Comparison of ENCODE assay signal across 26 cellular contexts in the genomic region with DNA sequence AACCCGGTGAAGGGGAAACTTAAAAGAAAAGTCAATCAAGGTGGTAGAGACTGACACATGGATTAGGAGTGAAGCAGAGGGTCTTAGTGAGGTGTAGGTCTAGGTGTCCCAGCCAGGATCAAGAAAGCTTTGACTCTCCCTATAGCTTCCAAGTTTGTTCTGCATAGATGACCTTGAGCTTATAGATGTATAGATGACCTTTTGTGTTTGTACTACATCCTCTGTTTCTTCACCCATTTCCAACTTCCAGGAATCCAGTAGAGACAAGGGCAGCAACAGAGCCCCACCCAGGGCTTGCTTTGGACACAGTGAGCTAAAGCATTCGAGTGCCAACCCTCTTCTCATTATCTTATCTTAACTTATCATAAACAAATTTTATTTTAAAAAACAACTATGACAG. TPM values are rescaled to one million over a fixed set of nuclear protein-coding genes. Genes with fewer than 3 reads are reported as not detected.
"Had no signal": no experiment of that assay in that cellular context is flagged by ENCODE, and none has a peak within 500 bp of the region (broad histone marks: within the 10 kb centered on the region; RNA-seq: fewer than 3 reads in every experiment).

No MANE protein-coding gene starts in this region.

- H3K4me3 Mint-ChIP-seq: stimulated activated effector memory CD8-positive, alpha-beta T cell treated with anti-CD3 and anti-CD28 coated beads, Interleukin-12 subunit alpha, Interleukin-12 subunit beta, amount 100 ng/mL, for 72 hours had no signal

- H3K36me3 ChIP-seq: esophagus muscularis mucosa, gastrocnemius medialis, left ventricle myocardium inferior, lower lobe of right lung, ovary, suprapubic skin, thyroid gland, upper lobe of left lung, uterus had no signal

- H3K9me3 ChIP-seq: esophagus muscularis mucosa, gastrocnemius medialis, heart right ventricle, left ventricle myocardium inferior, lower lobe of right lung, ovary, suprapubic skin, thyroid gland, upper lobe of left lung, uterus had no signal

- H3K27me3 ChIP-seq: esophagus muscularis mucosa, gastrocnemius medialis, heart right ventricle, ovary, thyroid gland, upper lobe of left lung, uterus had no signal

- FAIRE-seq: keratinocyte had no signal

- DNase-seq: cortex of kidney; effector memory CD8-positive, alpha-beta T cell; gastrocnemius medialis; heart right ventricle; hypothalamus; left cardiac atrium; left ventricle myocardium inferior; lower lobe of right lung; mesenchymal stem cell; midbrain; nucleus accumbens; ovary; right cardiac atrium; stimulated activated CD4-positive, alpha-beta T cell treated with anti-CD3 and anti-CD28 coated beads, Interleukin-2, amount 100 ng/mL, for 48 hours; stimulated activated CD8-positive, alpha-beta memory T cell treated with anti-CD3 and anti-CD28 coated beads, Interleukin-4, amount 100 ng/mL, for 48 hours; stimulated activated naive CD8-positive, alpha-beta T cell treated with anti-CD3 and anti-CD28 coated beads, Interleukin-15, Interleukin-2, amounts not matched to agents 100 U/mL and 50 U/mL, for 24 hours; thyroid gland; upper lobe of left lung; uterus had no signal

- H3K4me1 ChIP-seq: uterus had no signal

- H3K27ac Mint-ChIP-seq: effector memory CD8-positive, alpha-beta T cell; progenitor cell of endocrine pancreas; stimulated activated effector memory CD8-positive, alpha-beta T cell treated with anti-CD3 and anti-CD28 coated beads, Interleukin-12 subunit alpha, Interleukin-12 subunit beta, amount 100 ng/mL, for 72 hours had no signal

- ATAC-seq: effector memory CD8-positive, alpha-beta T cell; gastrocnemius medialis; heart right ventricle; left cardiac atrium; lower lobe of right lung; right cardiac atrium; stimulated activated effector memory CD8-positive, alpha-beta T cell treated with anti-CD3 and anti-CD28 coated beads, Interleukin-12 subunit alpha, Interleukin-12 subunit beta, amount 100 ng/mL, for 72 hours; stimulated activated naive CD8-positive, alpha-beta T cell treated with anti-CD3 and anti-CD28 coated beads, Interleukin-15, Interleukin-2, amounts not matched to agents 100 U/mL and 50 U/mL, for 24 hours had no signal

- H3K9me3 Mint-ChIP-seq: effector memory CD8-positive, alpha-beta T cell; stimulated activated effector memory CD8-positive, alpha-beta T cell treated with anti-CD3 and anti-CD28 coated beads, Interleukin-12 subunit alpha, Interleukin-12 subunit beta, amount 100 ng/mL, for 72 hours had no signal

- H3K27ac ChIP-seq: epithelial cell of prostate, esophagus muscularis mucosa, gastrocnemius medialis, heart right ventricle, left ventricle myocardium inferior, lower lobe of right lung, ovary, suprapubic skin, thyroid gland, upper lobe of left lung, uterus had no signal

- H3K4me3 ChIP-seq: esophagus muscularis mucosa, gastrocnemius medialis, heart right ventricle, left ventricle myocardium inferior, lower lobe of right lung, ovary, smooth muscle cell, suprapubic skin, thyroid gland, upper lobe of left lung, uterus had no signal

- H3K27me3 Mint-ChIP-seq: progenitor cell of endocrine pancreas had no signal

RNA-seq across cellular contexts. Expression of a gene that starts 44.6 kb away (rescaled TPM):
- polyA plus RNA-seq: keratinocyte had no signal
